17 cellular contexts compared by ENCODE assay signal in the genomic region with DNA sequence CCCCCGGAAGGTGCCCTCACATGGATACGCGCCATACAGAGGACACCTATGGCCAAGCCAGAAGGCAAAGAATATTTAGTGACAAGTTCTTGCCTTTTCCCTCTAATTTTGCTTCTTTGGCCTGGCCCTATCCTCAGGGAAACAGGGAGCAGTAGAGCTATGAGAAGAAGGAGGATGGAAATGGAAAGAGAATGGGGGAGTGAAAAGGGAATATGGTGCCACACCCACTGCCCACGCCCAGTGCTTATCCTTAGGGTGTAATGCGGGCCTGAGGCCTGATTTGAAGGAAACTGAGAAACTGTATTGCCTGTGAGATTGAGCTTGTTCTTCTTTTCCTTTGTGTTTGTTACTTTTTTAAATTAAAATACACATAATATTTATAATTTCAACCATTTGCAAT.
DNase-seq lines count a peak whose midpoint lies in the region; ATAC-seq and TF ChIP-seq lines count a peak whose summit lies in the region.
"Had no signal": no experiment of that assay in that cellular context is flagged by ENCODE, and none has a peak within 500 bp of the region (broad histone marks: within the 10 kb centered on the region; RNA-seq: fewer than 3 reads in every experiment).

No MANE protein-coding gene starts in this region.

- CTCF ChIA-PET in HCT116 (lab: Charles Lee) (interaction anchor here (0.6 kb wide), 1 partner anchor 72 kb away, joined by 3 read pairs; no protein-coding TSS in a partner anchor), IMR-90 (lab: Yijun Ruan, JAX) (interaction anchor here (0.6 to 0.8 kb wide), 2 partner anchors 243 to 625 kb away, joined by 3 read pairs; no protein-coding TSS in a partner anchor)

- peak overlapping the region; percentile 100 for H2BK20ac ChIP-seq in IMR-90 (ENCODE audit: low read depth, low read length)

- in situ Hi-C loops in IMR-90 (cut with MboI; ENCODE audit: low sequenced_read_pairs), result no loop called here

- H3K23ac ChIP-seq in IMR-90 (ENCODE audit: low read depth, low read length), result peak overlapping the region; percentile 98

- dilution Hi-C loops in IMR-90 (cut with HindIII; ENCODE audit: low sequenced_read_pairs, unreplicated experiment), result no loop called here

- no peaks in the 10 kb centered on the region for H4K20me1 ChIP-seq in HCT116 (ENCODE audit: insufficient read depth)
- H4K20me1 ChIP-seq in IMR-90 (ENCODE audit: insufficient read depth, low read length), result no peaks in the 10 kb centered on the region
- H4K20me1 ChIP-seq in neural progenitor cell (ENCODE audit: low read depth), result no peaks in the 10 kb centered on the region

- peak overlapping the region; percentile 65; the same call in 2 of the 3 replicates for H2BK15ac ChIP-seq in IMR-90 (ENCODE audit: low read depth, low read length)

- peak overlapping the region; percentile 90 to 97 for H4K8ac ChIP-seq in IMR-90 (ENCODE audit: low read depth in 2 of 2, low read length in 2 of 2)

- H3K79me2 ChIP-seq in HCT116 (ENCODE audit: insufficient read depth, low read length) (no peaks in the 10 kb centered on the region), neural progenitor cell (ENCODE audit: low read depth) (no peaks in the 10 kb centered on the region)
- H3K79me2 ChIP-seq: parathyroid adenoma had no signal

- H3K4ac ChIP-seq in IMR-90 (ENCODE audit: low read depth, low read length), result peak overlapping the region; percentile 99

- TF ChIP-seq CTCF in HCT116 (IDR thresholded peaks at IDR 0.05 in 2 of 3, conservative IDR thresholded peaks at IDR 0.05 in 1 of 3; ENCODE audit: borderline replicate concordance in 1 of 3, insufficient read depth in 1 of 3, low read depth in 2 of 3, low read length in 2 of 3), result no peak
- TF ChIP-seq CTCF in IMR-90 (conservative IDR thresholded peaks at IDR 0.05; ENCODE audit: low read depth, low read length), result no peak
- TF ChIP-seq CTCF in neural progenitor cell (IDR thresholded peaks at IDR 0.05), result no peak

- H4K91ac ChIP-seq in IMR-90 (ENCODE audit: insufficient read depth, low read depth, low read length), result peak overlapping the region; percentile 99

- no peak overlapping the region for H3K4me3 ChIP-seq in HCT116 (replicated peaks in 1 of 2; ENCODE audit: low read depth in 1 of 2, low read length in 2 of 2)
- no peak overlapping the region for H3K4me3 ChIP-seq in IMR-90 (ENCODE audit: insufficient read depth, low read depth, low read length)
- H3K4me3 ChIP-seq in adipocyte (ENCODE audit: low read length), result no peak overlapping the region
- H3K4me3 ChIP-seq in neural progenitor cell, result no peak overlapping the region
- H3K4me3 ChIP-seq: transverse colon had no signal

- H4K5ac ChIP-seq in IMR-90 (ENCODE audit: low read depth, low read length), result peak overlapping the region; percentile 94

- H3K9me3 ChIP-seq in HCT116 (ENCODE audit: control insufficient read depth in 1 of 2, insufficient read depth in 1 of 2, low read depth in 1 of 2, low read length in 2 of 2) (no peaks in the 10 kb centered on the region), IMR-90 (ENCODE audit: control insufficient read depth, insufficient read depth, low read length) (no peaks in the 10 kb centered on the region), adipocyte (ENCODE audit: control insufficient read depth, low read length) (no peaks in the 10 kb centered on the region), neural progenitor cell (ENCODE audit: low read depth) (no peaks in the 10 kb centered on the region)
- H3K9me3 ChIP-seq: transverse colon had no signal

- TF ChIP-seq RAD21 in HCT116 (IDR thresholded peaks at IDR 0.05; ENCODE audit: low read depth) (no peak), IMR-90 (IDR thresholded peaks at IDR 0.05; ENCODE audit: low read length) (no peak)

- H3K14ac ChIP-seq in IMR-90 (replicated peaks; ENCODE audit: low read depth, low read length), result peak overlapping the region; percentile 95

- DNase-seq in HCT116 (ENCODE audit: low read depth, low spot score) (no peak), IMR-90 (no peak), adipocyte (ENCODE audit: low read depth) (no peak), neural progenitor cell (ENCODE audit: low spot score) (no peak), NCI-H524 treated with DMSO at 0.1 percent for 48 hours (lab: John Stamatoyannopoulos, UW) (no peak), DMS 273 treated with DMSO at 0.1 percent for 48 hours (lab: John Stamatoyannopoulos, UW) (no peak)
- DNase-seq in effector memory CD8-positive, alpha-beta T cell, result no peak
- DNase-seq: activated CD4-positive, alpha-beta T cell treated with anti-CD3 and anti-CD28 coated beads for 4 hours; activated CD8-positive, alpha-beta memory T cell treated with anti-CD3 and anti-CD28 coated beads, Interleukin-2, amount 50 U/mL, for 48 hours; naive thymus-derived CD4-positive, alpha-beta T cell; NCI-H1417 treated with DMSO at 0.1 percent for 48 hours; NCI-H526 treated with DMSO at 0.1 percent for 48 hours; stimulated activated naive CD4-positive, alpha-beta T cell treated with Interleukin-2 at 50 U/mL for 16 hours; transverse colon had no signal

- H3K9ac ChIP-seq in HCT116 (ENCODE audit: low read length) (peak overlapping the region; percentile 8; the same call in 1 of the 2 replicates), IMR-90 (ENCODE audit: low read depth, low read length) (peak overlapping the region; percentile 48), adipocyte (ENCODE audit: low read length) (peak overlapping the region; percentile 37), neural progenitor cell (no peak overlapping the region)
- H3K9ac ChIP-seq: parathyroid adenoma had no signal

- no peaks in the 10 kb centered on the region for H3K27me3 ChIP-seq in HCT116 (ENCODE audit: insufficient read depth, low read length)
- H3K27me3 ChIP-seq in IMR-90 (ENCODE audit: control insufficient read depth, insufficient read depth, low read length), result no peaks in the 10 kb centered on the region
- H3K27me3 ChIP-seq in adipocyte (replicated peaks; ENCODE audit: control insufficient read depth, insufficient read depth, low read length), result no peaks in the 10 kb centered on the region
- H3K27me3 ChIP-seq in neural progenitor cell, result no peaks in the 10 kb centered on the region
- H3K27me3 ChIP-seq: transverse colon had no signal

- H3K36me3 Mint-ChIP-seq in neural progenitor cell, result peaks cover 3% of the 10 kb centered on the region
- no peaks in the 10 kb centered on the region for H3K36me3 Mint-ChIP-seq in effector memory CD8-positive, alpha-beta T cell (ENCODE audit: insufficient read depth)
- H3K36me3 Mint-ChIP-seq: naive thymus-derived CD4-positive, alpha-beta T cell had no signal

- peak overlapping the region; percentile 99 for H2BK120ac ChIP-seq in IMR-90 (ENCODE audit: low read depth, low read length)

- peak overlapping the region; percentile 89 for H2AK5ac ChIP-seq in IMR-90 (ENCODE audit: low read depth, low read length)

- peak overlapping the region; percentile 100 for H2BK5ac ChIP-seq in IMR-90 (ENCODE audit: low read depth, low read length, poor library complexity, severe bottlenecking)

- H3K27ac Mint-ChIP-seq in neural progenitor cell, result no peak overlapping the region
- no peak overlapping the region for H3K27ac Mint-ChIP-seq in effector memory CD8-positive, alpha-beta T cell
- H3K27ac Mint-ChIP-seq: activated naive CD4-positive, alpha-beta T cell treated with anti-CD3 and anti-CD28 coated beads for 36 hours; naive thymus-derived CD4-positive, alpha-beta T cell had no signal

- ATAC-seq in HCT116 (no peak), IMR-90 (ENCODE audit: low read depth) (peak; percentile 2; the same call in 1 of the 2 replicates)
- ATAC-seq in effector memory CD8-positive, alpha-beta T cell (replicated peaks), result no peak
- ATAC-seq: sciatic nerve had no signal

- peaks cover 10% of the 10 kb centered on the region for H3K9me1 ChIP-seq in IMR-90 (ENCODE audit: insufficient read depth, low read length)

- peaks cover 15% of the 10 kb centered on the region for H3K4me1 Mint-ChIP-seq in neural progenitor cell
- no peaks in the 10 kb centered on the region for H3K4me1 Mint-ChIP-seq in effector memory CD8-positive, alpha-beta T cell (ENCODE audit: low read depth in 2 of 2)

- intact Hi-C loops in HCT116 (cut with micrococcal nuclease) (no loop called here), IMR-90 (cut with micrococcal nuclease) (loop anchor here (10.0 kb wide), 1 partner anchor 1128 kb away; no protein-coding TSS in a partner anchor)

- H3F3A ChIP-seq in neural progenitor cell (ENCODE audit: low read depth), result no peaks in the 10 kb centered on the region

- POLR2A ChIA-PET in HCT116 (lab: Charles Lee), result no interaction called here
- POLR2A ChIA-PET in IMR-90 (lab: Charles Lee; ENCODE audit: unreplicated experiment), result interaction anchor here (0.7 to 1.0 kb wide), 2 partner anchors 9 to 217 kb away, joined by 3 to 4 read pairs; no protein-coding TSS in a partner anchor

- H3K27ac ChIP-seq in HCT116 (ENCODE audit: low read depth, low read length), result peak overlapping the region; percentile 67; the same call in 1 of the 2 replicates
- peak overlapping the region; percentile 98 for H3K27ac ChIP-seq in IMR-90 (ENCODE audit: insufficient read depth, low read length)
- no peak overlapping the region for H3K27ac ChIP-seq in neural progenitor cell
- H3K27ac ChIP-seq: parathyroid adenoma, transverse colon had no signal

- H3K27me3 Mint-ChIP-seq in neural progenitor cell (ENCODE audit: insufficient read depth, low read depth), result peaks cover 4% of the 10 kb centered on the region
- peaks cover 6 to 8% of the 10 kb centered on the region in 2 donors for H3K27me3 Mint-ChIP-seq in effector memory CD8-positive, alpha-beta T cell

- RAD21 ChIA-PET in HCT116 (lab: Charles Lee; ENCODE audit: low non-redundant PET in 1 of 2, low total read pairs in 2 of 2, uncharacterized antibody in 2 of 2, unreplicated experiment in 2 of 2), result no interaction called here

- H3K36me3 ChIP-seq in HCT116 (ENCODE audit: control insufficient read depth in 1 of 2, insufficient read depth in 2 of 2, low read length in 2 of 2) (no peaks in the 10 kb centered on the region), IMR-90 (ENCODE audit: control insufficient read depth, insufficient read depth, low read length) (no peaks in the 10 kb centered on the region), adipocyte (ENCODE audit: control insufficient read depth, insufficient read depth, low read length, severe bottlenecking) (no peaks in the 10 kb centered on the region), neural progenitor cell (no peaks in the 10 kb centered on the region)
- H3K36me3 ChIP-seq: transverse colon had no signal

- H2AK9ac ChIP-seq in IMR-90 (replicated peaks; ENCODE audit: low read depth, low read length, poor library complexity), result peak overlapping the region; percentile 92

- H3K4me2 ChIP-seq in HCT116 (ENCODE audit: low read length) (peak overlapping the region; percentile 46), IMR-90 (ENCODE audit: low read depth, low read length) (peak overlapping the region; percentile 24; the same call in 1 of the 2 replicates), neural progenitor cell (no peak overlapping the region)

- H3K18ac ChIP-seq in IMR-90 (ENCODE audit: low read depth, low read length), result peak overlapping the region; percentile 93

- H3K56ac ChIP-seq in IMR-90 (ENCODE audit: extremely low read depth, insufficient read depth, low read length), result peak overlapping the region; percentile 89

- peaks cover 6% of the 10 kb centered on the region for H3K9me3 Mint-ChIP-seq in neural progenitor cell
- H3K9me3 Mint-ChIP-seq in effector memory CD8-positive, alpha-beta T cell, result peaks cover 0 to 6% of the 10 kb centered on the region in 2 donors

- WGBS in IMR-90 (ENCODE audit: extremely low coverage in 2 of 2, insufficient read length in 1 of 2), 2 experiments, result no CpG with 5 or more reads among the region's 5 CpGs

- peaks cover 0 to 13% of the 10 kb centered on the region in 2 experiments; a peak in 2 of 4 replicates for H3K79me1 ChIP-seq in IMR-90 (ENCODE audit: low read depth in 1 of 2, low read length in 2 of 2)

- TF ChIP-seq POLR2A in HCT116 (IDR thresholded peaks at IDR 0.05; ENCODE audit: borderline replicate concordance, extremely low read depth, insufficient read depth, insufficient read length), result no peak
- no peak for TF ChIP-seq POLR2A in IMR-90 (IDR thresholded peaks at IDR 0.05; ENCODE audit: low read depth, low read length)

- BruUV-seq in HCT116 (replicated peaks; lab: Mats Ljungman, UMichigan), result no TSS peak
- no TSS peak for BruUV-seq in IMR-90 (replicated peaks; lab: Mats Ljungman, UMichigan)

- H3K4me1 ChIP-seq in HCT116 (ENCODE audit: control insufficient read depth in 1 of 2, insufficient read depth in 2 of 2, low read length in 2 of 2), result peaks cover 11 to 41% of the 10 kb centered on the region in 2 experiments
- peaks cover 17% of the 10 kb centered on the region for H3K4me1 ChIP-seq in IMR-90 (ENCODE audit: control insufficient read depth, insufficient read depth, low read length)
- peaks cover 20% of the 10 kb centered on the region for H3K4me1 ChIP-seq in adipocyte (ENCODE audit: control insufficient read depth, insufficient read depth, low read length)
- H3K4me1 ChIP-seq in neural progenitor cell, result no peaks in the 10 kb centered on the region
- H3K4me1 ChIP-seq: parathyroid adenoma, transverse colon had no signal

- H2AFZ ChIP-seq in HCT116 (ENCODE audit: low read depth, low read length, poor library complexity, severe bottlenecking), result peak overlapping the region; percentile 50
- H2AFZ ChIP-seq in IMR-90 (replicated peaks; ENCODE audit: low read length, poor library complexity), result no peak overlapping the region
- H2AFZ ChIP-seq in neural progenitor cell (replicated peaks), result peak overlapping the region; percentile 6
- H2AFZ ChIP-seq: parathyroid adenoma had no signal

- no peak overlapping the region for H3K4me3 Mint-ChIP-seq in neural progenitor cell
- H3K4me3 Mint-ChIP-seq in effector memory CD8-positive, alpha-beta T cell, result no peak overlapping the region
- H3K4me3 Mint-ChIP-seq: activated naive CD4-positive, alpha-beta T cell treated with anti-CD3 and anti-CD28 coated beads for 36 hours; naive thymus-derived CD4-positive, alpha-beta T cell had no signal

- H3K9me2 ChIP-seq in HCT116 (ENCODE audit: insufficient read depth), result no peaks in the 10 kb centered on the region
